Comparison of ENCODE assay signal across 9 cellular contexts in the genomic region with DNA sequence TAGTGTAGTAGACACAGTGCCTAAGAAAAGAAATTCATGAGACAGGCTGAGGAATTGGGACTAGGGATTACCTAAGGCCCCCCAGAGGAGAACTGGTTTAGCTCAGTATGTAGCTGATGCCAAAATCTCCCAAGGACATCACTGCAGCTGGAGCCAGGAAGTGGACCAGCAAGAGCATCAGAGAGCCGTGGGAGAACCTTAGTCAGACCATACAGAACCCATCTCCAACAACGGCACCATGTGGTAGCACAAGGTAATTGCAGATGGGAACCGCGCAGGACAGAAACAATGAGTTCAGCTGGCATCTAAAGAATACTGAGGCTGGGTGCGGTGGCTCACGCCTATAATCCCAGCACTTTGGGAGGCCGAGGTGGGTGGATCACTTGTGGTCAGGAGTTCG.
DNase-seq lines count a peak whose midpoint lies in the region; ATAC-seq, FAIRE-seq and TF ChIP-seq lines count a peak whose summit lies in the region.
"Had no signal": no experiment of that assay in that cellular context is flagged by ENCODE, and none has a peak within 500 bp of the region (broad histone marks: within the 10 kb centered on the region; RNA-seq: fewer than 3 reads in every experiment).

No MANE protein-coding gene starts in this region.

- DNase-seq in GM06990 (ENCODE audit: extremely low read depth, insufficient read length) (no peak), HTR-8/SVneo (ENCODE audit: insufficient read length, low spot score) (peak; percentile 10), astrocyte (ENCODE audit: low read depth) (no peak), lower lobe of right lung (no peak), T-cell (no peak), NCI-H446 treated with DMSO at 0.1 percent for 48 hours (lab: John Stamatoyannopoulos, UW) (no peak), suprapubic skin (ENCODE audit: low spot score in 2 of 2) (no peak)
- DNase-seq: NCI-H2107 had no signal

- H3K27ac Mint-ChIP-seq in astrocyte (ENCODE audit: unreplicated experiment) (no peak overlapping the region), T-cell (no peak overlapping the region)

- H3K36me3 Mint-ChIP-seq in astrocyte (ENCODE audit: low read depth, unreplicated experiment) (no peaks in the 10 kb centered on the region), T-cell (no peaks in the 10 kb centered on the region)

- 54% methylated on average over 8 of the region's 8 CpGs for WGBS in suprapubic skin

- intact Hi-C loops in lower lobe of right lung (cut with DNase I): no loop called here

- no peak overlapping the region for H2AFZ ChIP-seq in astrocyte (ENCODE audit: low read depth, low read length)

- H3K9ac ChIP-seq in astrocyte (ENCODE audit: low read length): no peak overlapping the region

- TF ChIP-seq CTCF in GM06990 (IDR thresholded peaks at IDR 0.05; ENCODE audit: insufficient read depth, low read length, poor library complexity, severe bottlenecking): peak; percentile 43
- peak; percentile 15 for TF ChIP-seq CTCF in astrocyte (IDR thresholded peaks at IDR 0.05; ENCODE audit: insufficient read depth, low read depth, low read length)
- peak; percentile 19 for TF ChIP-seq CTCF in lower lobe of right lung (IDR thresholded peaks at IDR 0.05)
- TF ChIP-seq CTCF in suprapubic skin (IDR thresholded peaks at IDR 0.05): no peak

- CTCF ChIA-PET in T-cell (lab: Charles Lee): no interaction called here

- no peak overlapping the region for H3K4me3 ChIP-seq in GM06990 (replicated peaks; ENCODE audit: low read depth, low read length)
- H3K4me3 ChIP-seq in astrocyte (ENCODE audit: insufficient read depth, low read depth, low read length): no peak overlapping the region
- no peak overlapping the region for H3K4me3 ChIP-seq in lower lobe of right lung
- H3K4me3 ChIP-seq in suprapubic skin: no peak overlapping the region
- H3K4me3 ChIP-seq: thoracic aorta had no signal

- no peak for TF ChIP-seq POLR2A in suprapubic skin (IDR thresholded peaks at IDR 0.05)

- H4K20me1 ChIP-seq in astrocyte (ENCODE audit: insufficient read depth, low read length): no peaks in the 10 kb centered on the region

- ATAC-seq in lower lobe of right lung (no peak), T-cell (replicated peaks in 1 of 4) (no peak)

- H3K9me3 Mint-ChIP-seq in astrocyte (ENCODE audit: unreplicated experiment) (no peaks in the 10 kb centered on the region), T-cell (peaks cover 0 to 16% (median 5%) of the 10 kb centered on the region in 3 donors)

- H3K36me3 ChIP-seq in GM06990 (ENCODE audit: control insufficient read depth, insufficient read depth, low read length) (no peaks in the 10 kb centered on the region), astrocyte (ENCODE audit: insufficient read depth, low read length) (no peaks in the 10 kb centered on the region), lower lobe of right lung (no peaks in the 10 kb centered on the region), suprapubic skin (no peaks in the 10 kb centered on the region)
- H3K36me3 ChIP-seq: thoracic aorta had no signal

- FAIRE-seq in HTR-8/SVneo (lab: Jason Lieb, UNC) (peak; percentile 69), astrocyte (lab: Jason Lieb, UNC) (no peak)

- H3K27ac ChIP-seq in astrocyte (ENCODE audit: low read depth, low read length): no peak overlapping the region
- no peak overlapping the region for H3K27ac ChIP-seq in lower lobe of right lung
- no peak overlapping the region for H3K27ac ChIP-seq in suprapubic skin
- H3K27ac ChIP-seq: thoracic aorta had no signal

- H3K27me3 ChIP-seq in GM06990 (replicated peaks; ENCODE audit: control insufficient read depth, insufficient read depth, low read length) (no peaks in the 10 kb centered on the region), astrocyte (ENCODE audit: insufficient read depth, low read length) (no peaks in the 10 kb centered on the region), lower lobe of right lung (ENCODE audit: low read depth) (no peaks in the 10 kb centered on the region), suprapubic skin (peaks cover 2% of the 10 kb centered on the region)

- H3K27me3 Mint-ChIP-seq in astrocyte (ENCODE audit: low read depth, unreplicated experiment) (no peaks in the 10 kb centered on the region), T-cell (no peaks in the 10 kb centered on the region)

- H3K4me1 ChIP-seq in astrocyte (ENCODE audit: insufficient read depth, low read length): peaks cover 30% of the 10 kb centered on the region
- H3K4me1 ChIP-seq in lower lobe of right lung: no peaks in the 10 kb centered on the region
- no peaks in the 10 kb centered on the region for H3K4me1 ChIP-seq in suprapubic skin

- no peaks in the 10 kb centered on the region for H3K9me3 ChIP-seq in astrocyte (ENCODE audit: insufficient read depth, low read depth, low read length)
- peaks cover 6% of the 10 kb centered on the region for H3K9me3 ChIP-seq in lower lobe of right lung
- peaks cover 3% of the 10 kb centered on the region for H3K9me3 ChIP-seq in suprapubic skin

- H3K4me2 ChIP-seq in astrocyte (ENCODE audit: low read length): no peak overlapping the region

- no peak overlapping the region for H3K4me3 Mint-ChIP-seq in astrocyte (ENCODE audit: unreplicated experiment)
- no peak overlapping the region for H3K4me3 Mint-ChIP-seq in T-cell

- H3K4me1 Mint-ChIP-seq in astrocyte (ENCODE audit: low read depth, unreplicated experiment): peaks cover 3% of the 10 kb centered on the region
- no peaks in the 10 kb centered on the region for H3K4me1 Mint-ChIP-seq in T-cell

- POLR2A ChIA-PET in T-cell (lab: Charles Lee): no interaction called here

- no peaks in the 10 kb centered on the region for H3K79me2 ChIP-seq in astrocyte (ENCODE audit: insufficient read depth, low read length)

- TF ChIP-seq EP300 in suprapubic skin (IDR thresholded peaks at IDR 0.05): no peak

Comparison
In these comparisons a context has a peak if more than half of its experiments do, and no peak if none do; other contexts are left out.
1. CTCF ChIP-seq: peak in GM06990 (single experiment), astrocyte (single experiment) and lower lobe of right lung (single experiment); none in suprapubic skin (0 of 2).